14 cellular contexts compared by ENCODE assay signal in genomic region chr16:1978476-1979120, GRCh38. TPM values are rescaled to one million over a fixed set of nuclear protein-coding genes. Genes with fewer than 3 reads are reported as not detected.
A peak's percentile ranks its signal among the peaks of the same experiment; 100 is the strongest.
DNase-seq lines count a peak whose midpoint lies in the region; ATAC-seq and TF ChIP-seq lines count a peak whose summit lies in the region.
"Had no signal": no experiment of that assay in that cellular context is flagged by ENCODE, and none has a peak within 500 bp of the region (broad histone marks: within the 10 kb centered on the region; RNA-seq: fewer than 3 reads in every experiment).

No MANE protein-coding gene starts in this region.

- intact Hi-C loops in lower lobe of right lung (cut with DNase I): no loop called here

- no peak for TF ChIP-seq EP300 in suprapubic skin (IDR thresholded peaks at IDR 0.05)

- H3K9me3 ChIP-seq in HUES48 (ENCODE audit: control insufficient read depth, insufficient read depth, low read length) (no peaks in the 10 kb centered on the region), duodenal mucosa (ENCODE audit: control insufficient read depth in 1 of 2, low read length in 2 of 2) (no peaks in the 10 kb centered on the region), lower lobe of right lung (no peaks in the 10 kb centered on the region), suprapubic skin (no peaks in the 10 kb centered on the region)
- H3K9me3 ChIP-seq: SJCRH30 had no signal

- ATAC-seq in lower lobe of right lung (no peak), GM21717 (IDR thresholded peaks at IDR 0.05; ENCODE audit: unreplicated experiment) (no peak)

- H3K36me3 ChIP-seq in HUES48 (ENCODE audit: control insufficient read depth, insufficient read depth, low read length): peaks cover 41% of the 10 kb centered on the region
- peaks cover 15 to 46% of the 10 kb centered on the region in 2 donors for H3K36me3 ChIP-seq in duodenal mucosa (ENCODE audit: control insufficient read depth in 1 of 2, insufficient read depth in 2 of 2, low read length in 2 of 2)
- H3K36me3 ChIP-seq in lower lobe of right lung: peaks cover 45% of the 10 kb centered on the region
- H3K36me3 ChIP-seq in suprapubic skin: peaks cover 46% of the 10 kb centered on the region

- H3K4me1 ChIP-seq in HUES48 (ENCODE audit: control insufficient read depth, insufficient read depth, low read length) (peaks cover 21% of the 10 kb centered on the region), duodenal mucosa (ENCODE audit: control insufficient read depth in 1 of 2, insufficient read depth in 2 of 2, low read length in 2 of 2) (peaks cover 32 to 51% of the 10 kb centered on the region in 2 donors), lower lobe of right lung (peaks cover 22% of the 10 kb centered on the region), suprapubic skin (peaks cover 51% of the 10 kb centered on the region)

- H3K27ac ChIP-seq in HUES48 (ENCODE audit: low read depth, low read length) (no peak overlapping the region), duodenal mucosa (ENCODE audit: low read depth, low read length) (peak overlapping the region; percentile 32), lower lobe of right lung (peak overlapping the region; percentile 81), suprapubic skin (peak overlapping the region; percentile 43)
- H3K27ac ChIP-seq: SJCRH30 had no signal

- DNase-seq in lower lobe of right lung (no peak), suprapubic skin (ENCODE audit: low spot score in 2 of 2) (no peak), CD1c-positive myeloid dendritic cell (ENCODE audit: extremely low spot score) (no peak), NCI-H774 (lab: John Stamatoyannopoulos, UW) (no peak), GM20000 (ENCODE audit: low spot score) (no peak)
- DNase-seq: activated CD4-positive, alpha-beta T cell treated with anti-CD3 and anti-CD28 coated beads for 1 hour; IMR-90; MV-4-11; NCI-H510A; retina; SJCRH30 had no signal

- TF ChIP-seq POLR2A in suprapubic skin (IDR thresholded peaks at IDR 0.05): no peak

- 61% methylated on average over 7 of the region's 37 CpGs for WGBS in suprapubic skin

- TF ChIP-seq CTCF in lower lobe of right lung (IDR thresholded peaks at IDR 0.05) (no peak), suprapubic skin (IDR thresholded peaks at IDR 0.05) (no peak), GM20000 (IDR thresholded peaks at IDR 0.05; ENCODE audit: extremely low read depth, missing control alignments) (no peak)

- H3K9ac ChIP-seq in HUES48 (ENCODE audit: low read depth, low read length) (no peak overlapping the region), duodenal mucosa (ENCODE audit: low read depth in 1 of 2, low read length in 2 of 2) (peak overlapping the region; percentile 43 to 56)

- peak overlapping the region; percentile 57 for H3K4me3 ChIP-seq in HUES48 (ENCODE audit: low read depth, low read length)
- peak overlapping the region; percentile 52 to 55 for H3K4me3 ChIP-seq in duodenal mucosa (ENCODE audit: low read depth in 1 of 2, low read length in 2 of 2)
- H3K4me3 ChIP-seq in lower lobe of right lung: peak overlapping the region; percentile 42
- H3K4me3 ChIP-seq in suprapubic skin: peak overlapping the region; percentile 41
- H3K4me3 ChIP-seq: SJCRH30 had no signal

- peaks cover 41% of the 10 kb centered on the region for H3K27me3 ChIP-seq in HUES48 (ENCODE audit: control insufficient read depth, insufficient read depth, low read length)
- peaks cover 13 to 15% of the 10 kb centered on the region in 2 donors for H3K27me3 ChIP-seq in duodenal mucosa (ENCODE audit: control insufficient read depth in 1 of 2, insufficient read depth in 2 of 2, low read length in 2 of 2)
- peaks cover 33% of the 10 kb centered on the region for H3K27me3 ChIP-seq in lower lobe of right lung (ENCODE audit: low read depth)
- peaks cover 30% of the 10 kb centered on the region for H3K27me3 ChIP-seq in suprapubic skin
- H3K27me3 ChIP-seq: SJCRH30 had no signal

RNA-seq across cellular contexts. Expression of gene NOXO1, which starts 2.7 kb away (rescaled TPM):
- total RNA-seq in lower lobe of right lung (1.7 TPM), suprapubic skin (1 to 10 TPM in 3 of 4 donors, not detected in 1; 1.1 to 3.1 (median 2.0) TPM)
- total RNA-seq: IMR-90 had no signal

RNA-seq across cellular contexts. Expression of gene GFER, which starts 5.4 kb away (rescaled TPM):
- 24.7 TPM for total RNA-seq in lower lobe of right lung
- 10 to 100 TPM in 1 of 4 donors, 1 to 10 TPM in 3; 7.0 to 11.2 (median 9.5) TPM for total RNA-seq in suprapubic skin

RNA-seq across cellular contexts. Expression of gene TBL3, which starts 6.7 kb away (rescaled TPM):
- total RNA-seq in lower lobe of right lung: 25.6 TPM
- total RNA-seq in suprapubic skin: 10 to 100 TPM; 49.2 to 73.5 (median 57.2) TPM

RNA-seq across cellular contexts. Expression of gene SYNGR3, which starts 11.2 kb away (rescaled TPM):
- total RNA-seq in lower lobe of right lung (0.24 TPM), suprapubic skin (1 to 10 TPM in 1 of 4 donors, under 1 TPM in 2, not detected in 1; 0.42 to 1.7 (median 0.60) TPM)

RNA-seq across cellular contexts. Expression of gene RNF151, which starts 11.9 kb away (rescaled TPM):
- total RNA-seq in lower lobe of right lung (not detected), suprapubic skin (not detected)
- total RNA-seq: IMR-90, SJCRH30 had no signal
